ENCODE assay signal across 6 cellular contexts in the genomic region with DNA sequence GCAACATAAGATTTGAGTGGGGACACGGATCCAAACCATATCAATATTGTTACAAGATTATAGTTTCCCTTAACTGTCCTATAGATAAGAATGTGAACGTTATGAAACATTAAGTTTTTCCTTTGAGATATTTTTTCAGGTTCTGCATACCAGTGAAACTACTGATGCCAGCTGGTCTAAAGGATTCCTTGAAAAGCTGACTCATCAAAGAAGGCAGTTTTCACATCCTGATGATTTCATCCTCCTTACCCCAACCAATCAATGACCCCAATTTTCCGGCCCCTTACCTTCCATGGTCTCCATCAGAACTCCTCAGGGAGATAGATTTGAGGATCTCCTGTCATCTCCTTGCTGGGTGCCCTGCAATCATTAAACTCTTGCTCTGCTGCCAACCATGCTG.
"Had no signal": no experiment of that assay in that cellular context is flagged by ENCODE, and none has a peak within 500 bp of the region (broad histone marks: within the 10 kb centered on the region; RNA-seq: fewer than 3 reads in every experiment).

No MANE protein-coding gene starts in this region.

- H3K4me2 ChIP-seq: KMS-11 had no signal

- H3K27ac ChIP-seq: HL-60, KMS-11 had no signal

- H3K27ac Mint-ChIP-seq: IgD-negative memory B cell had no signal

- DNase-seq: KBM-7, KG1 had no signal

- H3K4me3 Mint-ChIP-seq: IgD-negative memory B cell had no signal

- H3K36me3 Mint-ChIP-seq: IgD-negative memory B cell had no signal

- H3K27me3 Mint-ChIP-seq: IgD-negative memory B cell had no signal

- H3K4me1 Mint-ChIP-seq: IgD-negative memory B cell had no signal

- FAIRE-seq: HTR-8/SVneo had no signal

- H3K9ac ChIP-seq: KMS-11 had no signal
